Comparison of ENCODE assay signal across 13 cellular contexts in genomic region chr10:96584474-96584873, GRCh38. TPM values are rescaled to one million over a fixed set of nuclear protein-coding genes. Genes with fewer than 3 reads are reported as not detected.
DNase-seq lines count a peak whose midpoint lies in the region; ATAC-seq and TF ChIP-seq lines count a peak whose summit lies in the region.
"Had no signal": no experiment of that assay in that cellular context is flagged by ENCODE, and none has a peak within 500 bp of the region (broad histone marks: within the 10 kb centered on the region; RNA-seq: fewer than 3 reads in every experiment).

No MANE protein-coding gene starts in this region.

- H3K27me3 Mint-ChIP-seq in CD8-positive, alpha-beta T cell (ENCODE audit: low read depth) = no peaks in the 10 kb centered on the region
- no peaks in the 10 kb centered on the region for H3K27me3 Mint-ChIP-seq in neural crest cell (ENCODE audit: low read depth)

- H3K27me3 ChIP-seq in CD8-positive, alpha-beta T cell (ENCODE audit: insufficient read depth, low read length) = no peaks in the 10 kb centered on the region
- H3K27me3 ChIP-seq in KMS-11 (ENCODE audit: insufficient read depth, low read depth) = no peaks in the 10 kb centered on the region

- H3K4me1 ChIP-seq in CD8-positive, alpha-beta T cell (ENCODE audit: insufficient read depth, low read length) = peaks cover 60% of the 10 kb centered on the region
- H3K4me1 ChIP-seq in KMS-11 (ENCODE audit: low read depth, poor library complexity, severe bottlenecking) = peaks cover 30% of the 10 kb centered on the region

- DNase-seq in CD8-positive, alpha-beta T cell = no peak
- DNase-seq in coronary artery (ENCODE audit: low spot score) (no peak), neural crest cell (ENCODE audit: low read depth, low spot score) (no peak), COLO829 (ENCODE audit: low spot score) (no peak), SHP77 (lab: John Stamatoyannopoulos, UW) (no peak), left lobe of liver (ENCODE audit: low spot score) (no peak)
- DNase-seq: aorta; effector CD8-positive, alpha-beta T cell; islet precursor cell; NCI-H2081; NCI-H774 had no signal

- peaks cover 41% of the 10 kb centered on the region for H4K20me1 ChIP-seq in KMS-11 (ENCODE audit: insufficient read depth)

- ATAC-seq in CD8-positive, alpha-beta T cell = no peak
- ATAC-seq in left lobe of liver = no peak
- ATAC-seq: Right ventricle myocardium inferior had no signal

- no peak overlapping the region for H2AFZ ChIP-seq in KMS-11 (ENCODE audit: low read depth)

- CTCF ChIA-PET in CD8-positive, alpha-beta T cell (lab: Charles Lee) = no interaction called here

- H3K4me3 Mint-ChIP-seq in CD8-positive, alpha-beta T cell = peak overlapping the region; percentile 57
- H3K4me3 Mint-ChIP-seq in neural crest cell = peak overlapping the region; percentile 56

- intact Hi-C loops in CD8-positive, alpha-beta T cell (cut with DNase I, micrococcal nuclease) = loop anchor here in 1 of 2 experiments (10.0 kb wide), 4 partner anchors 540 to 930 kb away; partner anchors contain the start of genes ALDH18A1, CC2D2B, CCNJ and PGAM1

- H3K9me3 Mint-ChIP-seq in CD8-positive, alpha-beta T cell = no peaks in the 10 kb centered on the region
- no peaks in the 10 kb centered on the region for H3K9me3 Mint-ChIP-seq in neural crest cell

- H3K9me3 ChIP-seq in CD8-positive, alpha-beta T cell (ENCODE audit: low read length) = no peaks in the 10 kb centered on the region

- H3K27ac Mint-ChIP-seq in CD8-positive, alpha-beta T cell = no peak overlapping the region
- H3K27ac Mint-ChIP-seq in neural crest cell (ENCODE audit: unreplicated experiment) = no peak overlapping the region

- H3K4me2 ChIP-seq in KMS-11 = 0 out of 2 replicates have a peak overlapping the region, but pooled peaks have one; percentile 19

- H3K79me2 ChIP-seq in KMS-11 (ENCODE audit: insufficient read depth, low read depth) = peaks cover 72% of the 10 kb centered on the region

- H3K9ac ChIP-seq in KMS-11 = no peak overlapping the region

- POLR2A ChIA-PET in CD8-positive, alpha-beta T cell (lab: Charles Lee) = no interaction called here

- no peak overlapping the region for H3K4me3 ChIP-seq in CD8-positive, alpha-beta T cell (ENCODE audit: low read depth, low read length)
- H3K4me3 ChIP-seq in KMS-11 (IDR thresholded peaks at IDR 0.05; ENCODE audit: insufficient read depth, low read depth, low read length) (no peak overlapping the region), coronary artery (peak overlapping the region; percentile 6)

- peaks cover 65% of the 10 kb centered on the region for H3K4me1 Mint-ChIP-seq in CD8-positive, alpha-beta T cell (ENCODE audit: low read depth)
- peaks cover 44% of the 10 kb centered on the region for H3K4me1 Mint-ChIP-seq in neural crest cell

- H3K36me3 ChIP-seq in CD8-positive, alpha-beta T cell (ENCODE audit: insufficient read depth, low read length) = no peaks in the 10 kb centered on the region
- no peaks in the 10 kb centered on the region for H3K36me3 ChIP-seq in KMS-11 (ENCODE audit: insufficient read depth)

- H3K27ac ChIP-seq in CD8-positive, alpha-beta T cell (ENCODE audit: low read depth, low read length) = no peak overlapping the region
- H3K27ac ChIP-seq in KMS-11 (no peak overlapping the region), coronary artery (no peak overlapping the region)

- TF ChIP-seq CTCF in CD8-positive, alpha-beta T cell (IDR thresholded peaks at IDR 0.05) = no peak
- no peak for TF ChIP-seq CTCF in KMS-11 (conservative IDR thresholded peaks at IDR 0.05; ENCODE audit: low read depth, low read length)
- TF ChIP-seq CTCF in coronary artery (IDR thresholded peaks at IDR 0.05) = no peak
- no peak for TF ChIP-seq CTCF in neural crest cell (conservative IDR thresholded peaks at IDR 0.05)

- H3K36me3 Mint-ChIP-seq in CD8-positive, alpha-beta T cell = peaks cover 19% of the 10 kb centered on the region
- H3K36me3 Mint-ChIP-seq in neural crest cell (ENCODE audit: low read depth) = no peaks in the 10 kb centered on the region

RNA-seq across cellular contexts. Expression of gene TM9SF3, which starts 2.3 kb away (rescaled TPM):
- total RNA-seq in CD8-positive, alpha-beta T cell = 100 to 1,000 TPM; 105 to 106 TPM
- total RNA-seq in neural crest cell (106 and 110 TPM in 2 replicates), left lobe of liver (69.7 TPM)
